Comparison of ENCODE assay signal across 24 cellular contexts in the genomic region with DNA sequence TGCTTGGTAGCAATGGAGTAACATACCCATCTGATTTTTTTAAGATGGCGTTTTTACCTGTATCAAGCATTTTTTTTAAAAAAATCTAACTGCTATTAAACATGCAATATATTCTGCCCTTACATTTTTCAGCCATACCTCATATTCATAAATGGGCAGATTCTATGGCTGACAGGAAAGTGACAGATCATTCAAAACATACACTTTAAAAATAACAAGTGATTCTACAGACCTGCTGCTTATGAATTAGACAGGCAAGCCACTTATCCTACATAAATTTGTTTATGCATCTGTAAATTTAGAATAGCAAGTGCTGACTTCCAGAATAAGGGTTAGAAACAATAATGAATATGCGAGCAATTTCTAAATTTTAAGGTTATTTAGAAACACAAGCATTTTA.
"Had no signal": no experiment of that assay in that cellular context is flagged by ENCODE, and none has a peak within 500 bp of the region (broad histone marks: within the 10 kb centered on the region; RNA-seq: fewer than 3 reads in every experiment).

No MANE protein-coding gene starts in this region.

- H3K4me3 ChIP-seq: colonic mucosa, coronary artery, dorsolateral prefrontal cortex, esophagus muscularis mucosa, esophagus squamous epithelium, gastrocnemius medialis, gastroesophageal sphincter, heart left ventricle, heart right ventricle had no signal

- H3K9me3 ChIP-seq: colonic mucosa, esophagus muscularis mucosa, esophagus squamous epithelium, gastrocnemius medialis, gastroesophageal sphincter, heart left ventricle, heart right ventricle had no signal

- H3K27ac Mint-ChIP-seq: dendritic cell treated with granulocyte-macrophage colony-stimulating factor and Interleukin-4, amounts not matched to agents 40 ng/mL and 50 ng/mL, for 4 days; effector memory CD8-positive, alpha-beta T cell; endodermal cell had no signal

- H3K4me3 Mint-ChIP-seq: dendritic cell treated with granulocyte-macrophage colony-stimulating factor and Interleukin-4, amounts not matched to agents 40 ng/mL and 50 ng/mL, for 4 days; effector memory CD8-positive, alpha-beta T cell; endodermal cell had no signal

- H3K4me1 Mint-ChIP-seq: endodermal cell had no signal

- DNase-seq: colonic mucosa; cortex of kidney; dermis blood vessel endothelial cell; dorsolateral prefrontal cortex; effector CD4-positive, alpha-beta T cell; effector CD8-positive, alpha-beta T cell; effector memory CD4-positive, alpha-beta T cell; effector memory CD8-positive, alpha-beta T cell; endodermal cell; erythroblast; esophagus squamous epithelium; foreskin fibroblast; foreskin keratinocyte; foreskin melanocyte; gastrocnemius medialis; glutamatergic neuron; head of caudate nucleus; heart left ventricle; heart right ventricle had no signal

- H3K36me3 ChIP-seq: colonic mucosa, esophagus muscularis mucosa, esophagus squamous epithelium, gastrocnemius medialis, gastroesophageal sphincter, heart left ventricle, heart right ventricle had no signal

- H3K4me1 ChIP-seq: colonic mucosa, esophagus muscularis mucosa, esophagus squamous epithelium, foreskin keratinocyte, gastrocnemius medialis, gastroesophageal sphincter, heart left ventricle, heart right ventricle had no signal

- H3K27me3 Mint-ChIP-seq: dendritic cell treated with granulocyte-macrophage colony-stimulating factor and Interleukin-4, amounts not matched to agents 40 ng/mL and 50 ng/mL, for 4 days had no signal

- H3K9me3 Mint-ChIP-seq: dendritic cell treated with granulocyte-macrophage colony-stimulating factor and Interleukin-4, amounts not matched to agents 40 ng/mL and 50 ng/mL, for 4 days; effector memory CD8-positive, alpha-beta T cell; endodermal cell had no signal

- H3K27me3 ChIP-seq: colonic mucosa, esophagus muscularis mucosa, esophagus squamous epithelium, foreskin keratinocyte, gastrocnemius medialis, gastroesophageal sphincter, heart left ventricle had no signal

- H3K27ac ChIP-seq: colonic mucosa, coronary artery, dorsolateral prefrontal cortex, epithelial cell of prostate, esophagus muscularis mucosa, esophagus squamous epithelium, foreskin keratinocyte, gastrocnemius medialis, gastroesophageal sphincter, heart left ventricle, heart right ventricle had no signal
